ENCODE assay signal across 18 cellular contexts in genomic region chr7:25775999-25776736, GRCh38.
DNase-seq lines count a peak whose midpoint lies in the region; ATAC-seq and TF ChIP-seq lines count a peak whose summit lies in the region.
"Had no signal": no experiment of that assay in that cellular context is flagged by ENCODE, and none has a peak within 500 bp of the region (broad histone marks: within the 10 kb centered on the region; RNA-seq: fewer than 3 reads in every experiment).

No MANE protein-coding gene starts in this region.

- no peaks in the 10 kb centered on the region for H3K79me2 ChIP-seq in neural progenitor cell (ENCODE audit: low read depth)

- ATAC-seq in Right ventricle myocardium superior (ENCODE audit: poor library complexity) = peak; percentile 90
- ATAC-seq in CD8-positive, alpha-beta T cell = no peak
- ATAC-seq: HCT116 had no signal

- CTCF ChIA-PET in CD8-positive, alpha-beta T cell (lab: Charles Lee) = no interaction called here

- H2AFZ ChIP-seq in neural progenitor cell (replicated peaks) = peak overlapping the region; percentile 81
- H2AFZ ChIP-seq: PC-9 had no signal

- no peak overlapping the region for H3K4me2 ChIP-seq in neural progenitor cell
- H3K4me2 ChIP-seq: BLaER1 treated with 17β-estradiol and CSF1 and Interleukin-3, amounts not matched to agents 10 nM and 100 nM; PC-9 had no signal

- H3K36me3 Mint-ChIP-seq in neural progenitor cell = no peaks in the 10 kb centered on the region
- no peaks in the 10 kb centered on the region for H3K36me3 Mint-ChIP-seq in CD8-positive, alpha-beta T cell
- H3K36me3 Mint-ChIP-seq: IgD-negative memory B cell had no signal

- H3K9me3 ChIP-seq in neural progenitor cell (ENCODE audit: low read depth) = no peaks in the 10 kb centered on the region
- H3K9me3 ChIP-seq in testis = no peaks in the 10 kb centered on the region
- H3K9me3 ChIP-seq in CD8-positive, alpha-beta T cell (ENCODE audit: low read length) = no peaks in the 10 kb centered on the region
- H3K9me3 ChIP-seq: BLaER1 treated with 17β-estradiol and CSF1 and Interleukin-3, amounts not matched to agents 10 nM and 100 nM had no signal

- H3K4me1 Mint-ChIP-seq in neural progenitor cell = peaks cover 29% of the 10 kb centered on the region
- no peaks in the 10 kb centered on the region for H3K4me1 Mint-ChIP-seq in CD8-positive, alpha-beta T cell (ENCODE audit: low read depth)
- H3K4me1 Mint-ChIP-seq: IgD-negative memory B cell had no signal

- DNase-seq in NCI-H1092 treated with DMSO at 0.1 percent for 48 hours (lab: John Stamatoyannopoulos, UW) (peak; percentile 32), NCI-H1092 (lab: John Stamatoyannopoulos, UW) (no peak), Right ventricle myocardium superior (peak; percentile 64), neural progenitor cell (ENCODE audit: low spot score) (no peak), testis (peak; percentile 57), NCI-H69 (lab: John Stamatoyannopoulos, UW) (no peak), foreskin melanocyte (no peak)
- no peak for DNase-seq in CD8-positive, alpha-beta T cell
- DNase-seq: EL, MV-4-11, NCI-H146, NCI-H2081 treated with DMSO at 0.1 percent for 48 hours, NCI-H524 treated with DMSO at 0.1 percent for 48 hours, PC-9 had no signal

- peaks cover 10% of the 10 kb centered on the region for H3K4me1 ChIP-seq in neural progenitor cell
- H3K4me1 ChIP-seq in testis = peaks cover 10% of the 10 kb centered on the region
- no peaks in the 10 kb centered on the region for H3K4me1 ChIP-seq in CD8-positive, alpha-beta T cell (ENCODE audit: insufficient read depth, low read length)

- TF ChIP-seq POLR2A in testis (IDR thresholded peaks at IDR 0.05) = no peak

- H3K27ac ChIP-seq in neural progenitor cell = no peak overlapping the region
- H3K27ac ChIP-seq in testis = peak overlapping the region in 1 of 2 donors; percentile 28
- no peak overlapping the region for H3K27ac ChIP-seq in CD8-positive, alpha-beta T cell (ENCODE audit: low read depth, low read length)
- H3K27ac ChIP-seq: 22Rv1; BLaER1 treated with 17β-estradiol and CSF1 and Interleukin-3, amounts not matched to agents 10 nM and 100 nM; PC-9 had no signal

- no peak overlapping the region for H3K4me3 Mint-ChIP-seq in neural progenitor cell
- no peak overlapping the region for H3K4me3 Mint-ChIP-seq in CD8-positive, alpha-beta T cell

- no peaks in the 10 kb centered on the region for H3K9me3 Mint-ChIP-seq in neural progenitor cell
- H3K9me3 Mint-ChIP-seq in CD8-positive, alpha-beta T cell = no peaks in the 10 kb centered on the region

- intact Hi-C loops in Right ventricle myocardium superior (cut with DNase I) (no loop called here), testis (cut with DNase I; ENCODE audit: low total_unique reads) (loop anchor here (10.0 kb wide), 1 partner anchor 69 kb away; no protein-coding TSS in a partner anchor)
- intact Hi-C loops in CD8-positive, alpha-beta T cell (cut with DNase I, micrococcal nuclease) = no loop called here

- H3K27me3 ChIP-seq in neural progenitor cell (no peaks in the 10 kb centered on the region), testis (no peaks in the 10 kb centered on the region)
- no peaks in the 10 kb centered on the region for H3K27me3 ChIP-seq in CD8-positive, alpha-beta T cell (ENCODE audit: insufficient read depth, low read length)
- H3K27me3 ChIP-seq: BLaER1 treated with 17β-estradiol and CSF1 and Interleukin-3, amounts not matched to agents 10 nM and 100 nM had no signal

- no peak for TF ChIP-seq CTCF in neural progenitor cell (IDR thresholded peaks at IDR 0.05)
- TF ChIP-seq CTCF in testis (IDR thresholded peaks at IDR 0.05) = no peak
- TF ChIP-seq CTCF in CD8-positive, alpha-beta T cell (IDR thresholded peaks at IDR 0.05) = no peak

- H3K36me3 ChIP-seq in neural progenitor cell (no peaks in the 10 kb centered on the region), testis (ENCODE audit: low read depth, missing control alignments) (no peaks in the 10 kb centered on the region)
- H3K36me3 ChIP-seq in CD8-positive, alpha-beta T cell (ENCODE audit: insufficient read depth, low read length) = no peaks in the 10 kb centered on the region
- H3K36me3 ChIP-seq: BLaER1 treated with 17β-estradiol and CSF1 and Interleukin-3, amounts not matched to agents 10 nM and 100 nM had no signal

- H3K27ac Mint-ChIP-seq in neural progenitor cell = no peak overlapping the region
- H3K27ac Mint-ChIP-seq in CD8-positive, alpha-beta T cell = no peak overlapping the region

- H3K27me3 Mint-ChIP-seq in neural progenitor cell (ENCODE audit: insufficient read depth, low read depth) = peaks cover 4% of the 10 kb centered on the region
- peaks cover 3% of the 10 kb centered on the region for H3K27me3 Mint-ChIP-seq in CD8-positive, alpha-beta T cell (ENCODE audit: low read depth)

- no peaks in the 10 kb centered on the region for H3F3A ChIP-seq in neural progenitor cell (ENCODE audit: low read depth)

- H3K9ac ChIP-seq in neural progenitor cell = no peak overlapping the region
- H3K9ac ChIP-seq: BLaER1 treated with 17β-estradiol and CSF1 and Interleukin-3, amounts not matched to agents 10 nM and 100 nM had no signal

- no peaks in the 10 kb centered on the region for H4K20me1 ChIP-seq in neural progenitor cell (ENCODE audit: low read depth)
- H4K20me1 ChIP-seq: BLaER1 treated with 17β-estradiol and CSF1 and Interleukin-3, amounts not matched to agents 10 nM and 100 nM had no signal

- POLR2A ChIA-PET in CD8-positive, alpha-beta T cell (lab: Charles Lee) = no interaction called here

- H3K4me3 ChIP-seq in neural progenitor cell = no peak overlapping the region
- H3K4me3 ChIP-seq in testis = no peak overlapping the region
- H3K4me3 ChIP-seq in CD8-positive, alpha-beta T cell (ENCODE audit: low read depth, low read length) = no peak overlapping the region
- H3K4me3 ChIP-seq: BLaER1 treated with 17β-estradiol and CSF1 and Interleukin-3, amounts not matched to agents 10 nM and 100 nM; PC-9 had no signal

- 58 to 62% methylated on average over 3 of the region's 3 CpGs for WGBS in testis, 2 donors

Comparison
In these comparisons a context has a peak if more than half of its experiments do, and no peak if none do; other contexts are left out.
1. DNase-seq: peak in NCI-H1092 treated with DMSO at 0.1 percent for 48 hours (single experiment), Right ventricle myocardium superior (single experiment) and testis (single experiment); none in NCI-H1092 (single experiment), neural progenitor cell (single experiment), NCI-H69 (single experiment), foreskin melanocyte (single experiment) and CD8-positive, alpha-beta T cell (0 of 7).